ENCODE assay signal across 8 cellular contexts in genomic region chr7:87151701-87152111, GRCh38. TPM values are rescaled to one million over a fixed set of nuclear protein-coding genes. Genes with fewer than 3 reads are reported as not detected.
DNase-seq lines count a peak whose midpoint lies in the region; ATAC-seq, FAIRE-seq and TF ChIP-seq lines count a peak whose summit lies in the region.

No MANE protein-coding gene starts in this region.

- DNase-seq in DMS53 treated with DMSO at 0.1 percent for 48 hours (lab: John Stamatoyannopoulos, UW; ENCODE audit: unreplicated experiment) (peak; percentile 85), DMS53 (lab: John Stamatoyannopoulos, UW) (no peak), endothelial cell of umbilical vein (ENCODE audit: low read depth, low spot score) (no peak), pancreas (no peak), kidney glomerular epithelial cell (lab: John Stamatoyannopoulos, UW) (no peak)

- dilution Hi-C loops in endothelial cell of umbilical vein (cut with MboI; ENCODE audit: extremely low pct_ligation_motif_present, low sequenced_read_pairs), result no loop called here

- TF ChIP-seq CTCF in OCI-LY1 (IDR thresholded peaks at IDR 0.05; ENCODE audit: low read length) (no peak), endothelial cell of umbilical vein (IDR thresholded peaks at IDR 0.05; ENCODE audit: extremely low read depth in 1 of 2, insufficient read depth in 1 of 2, low read depth in 1 of 2, low read length in 2 of 2) (no peak), pancreas (IDR thresholded peaks at IDR 0.05) (no peak)

- H3K27me3 ChIP-seq in OCI-LY1 (ENCODE audit: insufficient read depth, low read length) (no peaks in the 10 kb centered on the region), endothelial cell of umbilical vein (ENCODE audit: control insufficient read depth in 2 of 2, insufficient read depth in 2 of 2, low read length in 2 of 2) (no peaks in the 10 kb centered on the region), pancreas (no peaks in the 10 kb centered on the region)

- no peaks in the 10 kb centered on the region for H3K9me2 ChIP-seq in OCI-LY1 (ENCODE audit: low read depth, low read length)

- H3K27ac ChIP-seq in OCI-LY1 (ENCODE audit: low read depth, low read length, poor library complexity, severe bottlenecking) (peak overlapping the region; percentile 77), endothelial cell of umbilical vein (ENCODE audit: insufficient read depth, low read depth, low read length) (peak overlapping the region; percentile 84), pancreas (peak overlapping the region; percentile 96 to 98 (median 97))

- 2% methylated on average over 13 of the region's 13 CpGs for WGBS in pancreas, 2 donors

- peaks cover 25% of the 10 kb centered on the region for H3K36me3 ChIP-seq in OCI-LY1 (ENCODE audit: insufficient read depth, low read length)
- peaks cover 0 to 2% of the 10 kb centered on the region in 2 experiments for H3K36me3 ChIP-seq in endothelial cell of umbilical vein (ENCODE audit: control insufficient read depth in 2 of 2, extremely low read depth in 1 of 2, insufficient read depth in 2 of 2, low read length in 2 of 2)
- H3K36me3 ChIP-seq in pancreas, result no peaks in the 10 kb centered on the region

- BruUV-seq in endothelial cell of umbilical vein (replicated peaks; lab: Mats Ljungman, UMichigan), result TSS peak; percentile 76

- TF ChIP-seq POLR2A in endothelial cell of umbilical vein (IDR thresholded peaks at IDR 0.05; ENCODE audit: low read depth, low read length), result no peak

- H3K4me2 ChIP-seq in OCI-LY1 (ENCODE audit: low read length), result peak overlapping the region; percentile 80
- H3K4me2 ChIP-seq in endothelial cell of umbilical vein (ENCODE audit: insufficient read depth, low read length), result peak overlapping the region; percentile 89

- H3K4me3 ChIP-seq in OCI-LY1 (ENCODE audit: low read depth, low read length, poor library complexity, severe bottlenecking) (peak overlapping the region; percentile 84), endothelial cell of umbilical vein (replicated peaks in 1 of 3; ENCODE audit: insufficient read depth in 1 of 3, low read depth in 1 of 3, low read length in 3 of 3) (peak overlapping the region; percentile 15 to 100 (median 96)), pancreas (peak overlapping the region; percentile 35 to 75 (median 68))

- POLR2A ChIA-PET in endothelial cell of umbilical vein (lab: Charles Lee), result interaction anchor here (1.5 to 2.4 kb wide), 3 partner anchors 68 to 93 kb away, joined by 4 to 15 read pairs (median 14); partner anchors contain the start of genes ELAPOR2 and TMEM243

- peak overlapping the region; percentile 82 for H3K9ac ChIP-seq in OCI-LY1 (ENCODE audit: low read length)
- H3K9ac ChIP-seq in endothelial cell of umbilical vein (replicated peaks; ENCODE audit: extremely low read depth, insufficient read depth, low read length), result peak overlapping the region; percentile 100

- H4K20me1 ChIP-seq in OCI-LY1 (ENCODE audit: insufficient read depth, low read length) (no peaks in the 10 kb centered on the region), endothelial cell of umbilical vein (replicated peaks; ENCODE audit: control insufficient read depth, extremely low read depth, insufficient read depth, low read length) (peaks cover 5% of the 10 kb centered on the region)

- ATAC-seq in HG02623 (IDR thresholded peaks at IDR 0.05; ENCODE audit: unreplicated experiment) (peak; percentile 24), pancreas (peak; percentile 39 to 58 (median 49)), GM18520 (IDR thresholded peaks at IDR 0.05; ENCODE audit: unreplicated experiment) (no peak)

- peak overlapping the region; percentile 18; the same call in 1 of the 2 replicates for H2AFZ ChIP-seq in OCI-LY1 (ENCODE audit: low read length)
- peak overlapping the region; percentile 91 for H2AFZ ChIP-seq in endothelial cell of umbilical vein (ENCODE audit: low read depth, low read length)

- FAIRE-seq in endothelial cell of umbilical vein (lab: Jason Lieb, UNC), result no peak
- no peak for FAIRE-seq in pancreas (lab: Jason Lieb, UNC)

- no peaks in the 10 kb centered on the region for H3K9me1 ChIP-seq in endothelial cell of umbilical vein (replicated peaks; ENCODE audit: control insufficient read depth, extremely low read depth, insufficient read depth, low read length)

- H3K9me3 ChIP-seq in OCI-LY1 (ENCODE audit: low read length) (no peaks in the 10 kb centered on the region), endothelial cell of umbilical vein (replicated peaks; ENCODE audit: control insufficient read depth, insufficient read depth, low read length) (no peaks in the 10 kb centered on the region), pancreas (no peaks in the 10 kb centered on the region)

- peaks cover 41% of the 10 kb centered on the region for H3K79me2 ChIP-seq in OCI-LY1 (ENCODE audit: insufficient read depth, low read length)
- H3K79me2 ChIP-seq in endothelial cell of umbilical vein (ENCODE audit: control insufficient read depth, insufficient read depth, low read length), result peaks cover 40% of the 10 kb centered on the region

- CTCF ChIA-PET in endothelial cell of umbilical vein (lab: Charles Lee), result interaction anchor here (1.0 to 12.0 kb wide), 6 partner anchors 11 to 265 kb away, joined by 3 to 343 read pairs (median 12); partner anchors contain the start of gene ELAPOR2

- intact Hi-C loops in endothelial cell of umbilical vein (cut with micrococcal nuclease), result loop anchor here (1.0 to 10.0 kb wide), 6 partner anchors 68 to 725 kb away; partner anchors contain the start of genes CROT, DBF4, ELAPOR2 and SLC25A40
- intact Hi-C loops in pancreas (cut with DNase I), result no loop called here

- peaks cover 43% of the 10 kb centered on the region for H3K4me1 ChIP-seq in OCI-LY1 (ENCODE audit: insufficient read depth, low read length, severe bottlenecking)
- H3K4me1 ChIP-seq in endothelial cell of umbilical vein (ENCODE audit: control insufficient read depth, extremely low read depth, insufficient read depth, low read length), result peaks cover 36% of the 10 kb centered on the region
- H3K4me1 ChIP-seq in pancreas, result peaks cover 0 to 31% (median 31%) of the 10 kb centered on the region in 3 donors

- no peaks in the 10 kb centered on the region; the same call in 1 of the 2 replicates for H3F3A ChIP-seq in OCI-LY1 (ENCODE audit: insufficient read depth, low read length)

TF ChIP-seq in endothelial cell of umbilical vein, 7 proteins besides CTCF, POLR2A, EP300 and RAD21:
- TF ChIP-seq FOS (IDR thresholded peaks at IDR 0.05; ENCODE audit: borderline replicate concordance, insufficient read depth, low read length) (no peak), POLR2AphosphoS5 (IDR thresholded peaks at IDR 0.05; ENCODE audit: insufficient read depth, low read depth, low read length) (no peak), JUN (IDR thresholded peaks at IDR 0.05; ENCODE audit: borderline replicate concordance, insufficient read depth, insufficient read length, low read depth) (no peak), MAX (IDR thresholded peaks at IDR 0.05; ENCODE audit: insufficient read depth, insufficient read length) (no peak), MYC (IDR thresholded peaks at IDR 0.05; ENCODE audit: low read depth, low read length) (no peak), EZH2 (IDR thresholded peaks at IDR 0.05; ENCODE audit: borderline replicate concordance, low read depth, low read length, severe bottlenecking) (no peak), GATA2 (IDR thresholded peaks at IDR 0.05; ENCODE audit: insufficient read depth, insufficient read length, low read depth, low read length) (no peak)
TF ChIP-seq in endothelial cell of umbilical vein: peak in this region for 0.

RNA-seq across cellular contexts. Expression of gene DMTF1, which starts 0.5 kb away (rescaled TPM):
- total RNA-seq in endothelial cell of umbilical vein (86.9 and 100.0 TPM in 2 replicates), pancreas (10 to 100 TPM; 18.6 to 54.2 (median 25.9) TPM)
- polyA plus RNA-seq in endothelial cell of umbilical vein (78.5 and 92.9 TPM in 2 replicates), pancreas (10 to 100 TPM; 30.6 to 50.6 TPM)
- 25.9 and 31.2 TPM in 2 replicates for polyA plus RNA-seq in endothelial cell of umbilical vein (2011; cell fraction: cytosol; rRNA removed)
- 734 and 788 TPM in 2 replicates for polyA plus RNA-seq in endothelial cell of umbilical vein (2011; cell fraction: nucleus; rRNA removed)
- polyA plus RNA-seq in endothelial cell of umbilical vein (2012), result 42.6 and 52.5 TPM in 2 replicates
- 154 and 163 TPM in 2 replicates for polyA minus RNA-seq in endothelial cell of umbilical vein
- polyA minus RNA-seq in endothelial cell of umbilical vein (2011; cell fraction: cytosol; rRNA and poly(A)+ RNA removed), result 20.6 TPM
- 365 and 482 TPM in 2 replicates for polyA minus RNA-seq in endothelial cell of umbilical vein (2011; cell fraction: nucleus; rRNA and poly(A)+ RNA removed)
